In the genomic region with DNA sequence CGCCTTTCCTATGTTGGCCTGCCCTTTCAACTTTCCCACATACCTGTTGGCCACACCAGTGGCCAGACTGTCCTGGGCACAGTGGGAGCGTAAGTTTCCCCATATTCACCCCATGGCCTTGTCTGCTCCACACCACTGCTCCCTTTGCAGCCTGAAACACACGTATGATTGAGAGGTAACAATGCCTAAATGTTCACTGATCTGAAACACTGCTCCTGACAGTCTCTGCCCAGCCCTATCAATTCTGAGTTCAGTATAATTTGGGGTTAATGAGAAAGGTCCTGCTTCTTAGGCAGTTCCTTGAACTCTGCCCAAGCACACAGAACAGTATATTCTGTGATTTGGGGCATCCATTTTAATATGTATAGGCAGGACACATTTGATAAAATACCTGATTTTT, we compare ENCODE assay signal across 17 cellular contexts.
"Had no signal": no experiment of that assay in that cellular context is flagged by ENCODE, and none has a peak within 500 bp of the region (broad histone marks: within the 10 kb centered on the region; RNA-seq: fewer than 3 reads in every experiment).

No MANE protein-coding gene starts in this region.

- H3K27ac ChIP-seq: body of pancreas, esophagus muscularis mucosa, heart left ventricle, sigmoid colon, suprapubic skin had no signal

- H3K27me3 ChIP-seq: body of pancreas, esophagus muscularis mucosa, heart left ventricle, sigmoid colon, suprapubic skin had no signal

- H3K4me1 ChIP-seq: body of pancreas, sigmoid colon, suprapubic skin had no signal

- H3K9me3 ChIP-seq: body of pancreas, esophagus muscularis mucosa, heart left ventricle, sigmoid colon, suprapubic skin had no signal

- H3K4me3 ChIP-seq: body of pancreas, esophagus muscularis mucosa, heart left ventricle, sigmoid colon, suprapubic skin had no signal

- ATAC-seq: activated CD8-positive, alpha-beta T cell treated with anti-CD3 and anti-CD28 coated beads for 36 hours; activated naive CD8-positive, alpha-beta T cell treated with anti-CD3 and anti-CD28 coated beads, Interleukin-2, amount 50 U/mL, for 24 hours; body of pancreas; left lobe of liver; natural killer cell treated with Interleukin-12 subunit alpha and Interleukin-12 subunit beta and Interleukin-15 and Interleukin-18, amount 100 ng/mL, for 72 hours had no signal

- FAIRE-seq: islet of Langerhans had no signal

- DNase-seq: activated CD8-positive, alpha-beta memory T cell treated with anti-CD3 and anti-CD28 coated beads, Interleukin-2, amount 50 U/mL, for 4 hours; activated CD8-positive, alpha-beta T cell treated with anti-CD3 and anti-CD28 coated beads for 36 hours; activated naive CD8-positive, alpha-beta T cell treated with anti-CD3 and anti-CD28 coated beads, Interleukin-2, amount 50 U/mL, for 24 hours; body of pancreas; central memory CD4-positive, alpha-beta T cell; endodermal cell; heart left ventricle; mammary epithelial cell; sigmoid colon; stimulated activated CD4-positive, alpha-beta T cell treated with anti-CD3 and anti-CD28 coated beads, Interleukin-12 subunit alpha, Interleukin-12 subunit beta, amount 100 ng/mL, for 4 hours; stimulated activated naive CD4-positive, alpha-beta T cell treated with Interleukin-2 at 50 U/mL for 16 hours; SW 1271 had no signal
